Comparison of ENCODE assay signal across 8 cellular contexts in genomic region chr2:204325468-204325867, GRCh38.
DNase-seq lines count a peak whose midpoint lies in the region; ATAC-seq and TF ChIP-seq lines count a peak whose summit lies in the region.

No MANE protein-coding gene starts in this region.

- H3K4me2 ChIP-seq in DOHH2 (ENCODE audit: low read length), result no peak overlapping the region
- H3K4me2 ChIP-seq in OCI-LY1 (ENCODE audit: low read length), result no peak overlapping the region
- H3K4me2 ChIP-seq in neural progenitor cell, result no peak overlapping the region

- no peak for TF ChIP-seq POLR2A in transverse colon (IDR thresholded peaks at IDR 0.05)

- H3K9me3 ChIP-seq in DOHH2 (ENCODE audit: control insufficient read depth, insufficient read depth, low read length), result no peaks in the 10 kb centered on the region
- H3K9me3 ChIP-seq in OCI-LY1 (ENCODE audit: low read length), result no peaks in the 10 kb centered on the region
- no peaks in the 10 kb centered on the region for H3K9me3 ChIP-seq in neural progenitor cell (ENCODE audit: low read depth)
- H3K9me3 ChIP-seq in transverse colon, result no peaks in the 10 kb centered on the region

- H3K27me3 Mint-ChIP-seq in neural progenitor cell (ENCODE audit: insufficient read depth, low read depth), result peaks cover 13% of the 10 kb centered on the region

- intact Hi-C loops in transverse colon (cut with DNase I; ENCODE audit: low total_unique reads), result loop anchor here (10.0 kb wide), 2 partner anchors 369 to 1349 kb away; no protein-coding TSS in a partner anchor

- H3K4me1 ChIP-seq in DOHH2 (ENCODE audit: control insufficient read depth, low read length), result no peaks in the 10 kb centered on the region
- no peaks in the 10 kb centered on the region for H3K4me1 ChIP-seq in OCI-LY1 (ENCODE audit: insufficient read depth, low read length, severe bottlenecking)
- no peaks in the 10 kb centered on the region for H3K4me1 ChIP-seq in neural progenitor cell
- peaks cover 0 to 4% (median 0%) of the 10 kb centered on the region in 4 donors for H3K4me1 ChIP-seq in transverse colon

- H3K9me2 ChIP-seq in DOHH2 (replicated peaks; ENCODE audit: control insufficient read depth, low read length) (no peaks in the 10 kb centered on the region), OCI-LY1 (ENCODE audit: low read depth, low read length) (no peaks in the 10 kb centered on the region)

- H3K9ac ChIP-seq in OCI-LY1 (ENCODE audit: low read length), result no peak overlapping the region
- H3K9ac ChIP-seq in neural progenitor cell, result no peak overlapping the region

- H3K4me3 ChIP-seq in DOHH2 (ENCODE audit: low read length) (no peak overlapping the region), OCI-LY1 (ENCODE audit: low read depth, low read length, poor library complexity, severe bottlenecking) (no peak overlapping the region), fibroblast of mammary gland (ENCODE audit: control insufficient read depth, low read depth, low read length) (no peak overlapping the region), neural progenitor cell (no peak overlapping the region), transverse colon (no peak overlapping the region)

- peak; percentile 78 for DNase-seq in KBM-7
- peak; percentile 32 for DNase-seq in activated T-cell treated with anti-CD3 and anti-CD28 coated beads, Interleukin-2, amount 50 U/mL, for 1 hour
- DNase-seq in fibroblast of mammary gland (ENCODE audit: low read depth), result peak; percentile 79
- peak; percentile 88 for DNase-seq in neural progenitor cell (ENCODE audit: low spot score)
- peak; percentile 62 for DNase-seq in transverse colon

- no peaks in the 10 kb centered on the region for H3K27me3 ChIP-seq in DOHH2 (ENCODE audit: control insufficient read depth, low read length)
- H3K27me3 ChIP-seq in OCI-LY1 (ENCODE audit: insufficient read depth, low read length), result no peaks in the 10 kb centered on the region
- no peaks in the 10 kb centered on the region for H3K27me3 ChIP-seq in neural progenitor cell
- no peaks in the 10 kb centered on the region for H3K27me3 ChIP-seq in transverse colon

- no peak for TF ChIP-seq EP300 in transverse colon (IDR thresholded peaks at IDR 0.05; ENCODE audit: low read depth)

- no peak overlapping the region for H3K27ac Mint-ChIP-seq in neural progenitor cell

- H2AFZ ChIP-seq in OCI-LY1 (ENCODE audit: low read length) (no peak overlapping the region), neural progenitor cell (replicated peaks) (no peak overlapping the region)

- in situ Hi-C loops in KBM-7 (cut with MboI; ENCODE audit: low pct_unique_long_range_greater_than_20kb, low sequenced_read_pairs), result no loop called here
- in situ Hi-C loops in transverse colon (cut with MboI; ENCODE audit: low pct_ligation_motif_present in 1 of 4, low pct_unique_long_range_greater_than_20kb in 1 of 4, low sequenced_read_pairs in 3 of 4), result loop anchor here (10.0 to 25.0 kb wide), 4 partner anchors 362 to 1349 kb away; no protein-coding TSS in a partner anchor

- no peaks in the 10 kb centered on the region for H3K36me3 Mint-ChIP-seq in neural progenitor cell

- H3K4me3 Mint-ChIP-seq in neural progenitor cell, result no peak overlapping the region

- H3K79me2 ChIP-seq in DOHH2 (ENCODE audit: control insufficient read depth, low read length) (no peaks in the 10 kb centered on the region), OCI-LY1 (ENCODE audit: insufficient read depth, low read length) (no peaks in the 10 kb centered on the region), neural progenitor cell (ENCODE audit: low read depth) (no peaks in the 10 kb centered on the region)

- peaks cover 5% of the 10 kb centered on the region for H3K9me3 Mint-ChIP-seq in neural progenitor cell

- H4K20me1 ChIP-seq in DOHH2 (ENCODE audit: control insufficient read depth, insufficient read depth, low read depth, low read length) (no peaks in the 10 kb centered on the region), OCI-LY1 (ENCODE audit: insufficient read depth, low read length) (no peaks in the 10 kb centered on the region), neural progenitor cell (ENCODE audit: low read depth) (no peaks in the 10 kb centered on the region)

- peak; percentile 90 for ATAC-seq in GM21619 (IDR thresholded peaks at IDR 0.05; ENCODE audit: unreplicated experiment)

- WGBS in transverse colon (ENCODE audit: low coverage in 1 of 2), 2 donors, result 6 to 14% methylated on average over 2 to 7 of the region's 7 CpGs

- H3F3A ChIP-seq in DOHH2 (ENCODE audit: control insufficient read depth, insufficient read depth) (no peaks in the 10 kb centered on the region), OCI-LY1 (ENCODE audit: insufficient read depth, low read length) (no peaks in the 10 kb centered on the region), neural progenitor cell (ENCODE audit: low read depth) (no peaks in the 10 kb centered on the region)

- H3K27ac ChIP-seq in DOHH2 (ENCODE audit: low read depth, low read length), result no peak overlapping the region
- no peak overlapping the region for H3K27ac ChIP-seq in OCI-LY1 (ENCODE audit: low read depth, low read length, poor library complexity, severe bottlenecking)
- no peak overlapping the region for H3K27ac ChIP-seq in neural progenitor cell
- H3K27ac ChIP-seq in transverse colon, result no peak overlapping the region

- H3K4me1 Mint-ChIP-seq in neural progenitor cell, result peaks cover 28% of the 10 kb centered on the region

- H3K36me3 ChIP-seq in DOHH2 (ENCODE audit: control insufficient read depth, low read length) (no peaks in the 10 kb centered on the region), OCI-LY1 (ENCODE audit: insufficient read depth, low read length) (no peaks in the 10 kb centered on the region), neural progenitor cell (no peaks in the 10 kb centered on the region), transverse colon (no peaks in the 10 kb centered on the region)

- TF ChIP-seq CTCF in DOHH2 (IDR thresholded peaks at IDR 0.05; ENCODE audit: low read depth, low read length, poor library complexity, severe bottlenecking) (peak; percentile 78), OCI-LY1 (IDR thresholded peaks at IDR 0.05; ENCODE audit: low read length) (peak; percentile 76), fibroblast of mammary gland (conservative IDR thresholded peaks at IDR 0.05; ENCODE audit: control insufficient read depth, insufficient read depth, low read depth, low read length) (peak; percentile 79), neural progenitor cell (IDR thresholded peaks at IDR 0.05) (peak; percentile 96), transverse colon (IDR thresholded peaks at IDR 0.05) (peak; percentile 82 to 96 (median 90))

Comparison
In these comparisons a context has a peak if more than half of its experiments do, and no peak if none do; other contexts are left out.
1. DNase-seq: peak in every context shown above with its lines; median percentile 88 in neural progenitor cell; 79 in fibroblast of mammary gland; 78 in KBM-7; 62 in transverse colon; 32 in activated T-cell treated with anti-CD3 and anti-CD28 coated beads, Interleukin-2, amount 50 U/mL, for 1 hour.